Comparison of ENCODE assay signal across 9 cellular contexts in genomic region chr20:20557406-20557805, GRCh38.
"Had no signal": no experiment of that assay in that cellular context is flagged by ENCODE, and none has a peak within 500 bp of the region (broad histone marks: within the 10 kb centered on the region; RNA-seq: fewer than 3 reads in every experiment).

No MANE protein-coding gene starts in this region.

- DNase-seq: GM23248, GOT3, H7, H9, HCEC 1CT, HFFc6 had no signal

- H3K4me3 ChIP-seq: GM23248, GM23338, HAP-1 had no signal

- H3K27ac Mint-ChIP-seq: GM23338, HFFc6 had no signal

- H3K9me3 Mint-ChIP-seq: HFFc6 had no signal

- ATAC-seq: GM23338, HCT116 had no signal

- H3K36me3 ChIP-seq: HAP-1 had no signal

- H3K4me3 Mint-ChIP-seq: GM23338, H9, HFFc6 had no signal

- H3K27ac ChIP-seq: GM23248 had no signal
